11 cellular contexts compared by ENCODE assay signal in the genomic region with DNA sequence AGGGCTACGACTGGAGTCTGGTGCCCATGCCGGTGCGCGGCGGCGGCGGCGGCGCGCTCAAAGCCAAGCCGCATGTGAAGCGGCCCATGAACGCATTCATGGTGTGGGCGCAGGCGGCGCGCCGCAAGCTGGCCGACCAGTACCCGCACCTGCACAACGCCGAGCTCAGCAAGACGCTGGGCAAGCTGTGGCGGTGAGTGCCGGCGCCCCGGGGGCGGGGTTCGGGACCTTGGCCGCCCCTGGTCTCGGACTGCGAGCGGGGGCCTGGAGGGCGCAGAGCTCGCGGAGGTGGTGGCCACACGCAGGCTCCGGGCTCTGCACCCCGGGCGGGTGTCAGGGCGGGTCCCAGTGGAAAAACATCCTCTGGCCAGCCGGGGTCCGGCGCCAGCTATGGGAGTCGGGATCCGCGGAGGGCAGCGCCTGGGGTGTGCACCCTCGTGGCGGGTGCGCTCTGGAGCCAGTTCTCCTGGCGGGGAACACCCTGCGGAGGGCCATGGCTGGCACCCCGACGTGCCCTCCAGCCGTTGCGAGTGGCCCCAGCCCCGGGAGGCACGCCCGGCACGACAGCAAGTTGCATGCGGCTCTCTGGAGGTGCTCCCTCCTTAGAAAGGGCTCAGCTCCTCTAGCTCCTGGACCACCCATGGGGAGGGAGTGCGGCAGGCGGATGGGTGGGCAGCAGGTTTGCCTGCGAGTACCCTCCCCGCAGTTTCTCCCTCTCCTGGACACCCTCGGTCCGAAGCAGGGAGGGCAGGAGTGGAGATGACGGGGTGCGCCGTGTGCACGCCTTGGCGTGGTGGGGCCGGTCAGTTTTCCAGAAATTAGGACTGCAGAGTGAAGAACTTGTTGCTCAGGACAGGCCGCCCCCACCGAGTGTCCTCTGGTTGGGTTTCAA. TPM values are rescaled to one million over a fixed set of nuclear protein-coding genes. Genes with fewer than 3 reads are reported as not detected.
DNase-seq lines count a peak whose midpoint lies in the region; ATAC-seq, FAIRE-seq and TF ChIP-seq lines count a peak whose summit lies in the region.
"Had no signal": no experiment of that assay in that cellular context is flagged by ENCODE, and none has a peak within 500 bp of the region (broad histone marks: within the 10 kb centered on the region; RNA-seq: fewer than 3 reads in every experiment).

No MANE protein-coding gene starts in this region.

- POLR2A ChIA-PET in GM12878 (lab: Charles Lee) = no interaction called here

- ATAC-seq in heart left ventricle = no peak
- ATAC-seq in left ventricle myocardium superior = no peak
- no peak for ATAC-seq in GM12878
- ATAC-seq in naive B cell (ENCODE audit: low read depth in 2 of 2) = peak in 1 of 2 donors; percentile 24
- no peak for ATAC-seq in HG02938 (IDR thresholded peaks at IDR 0.05; ENCODE audit: unreplicated experiment)
- no peak for ATAC-seq in GM18520 (IDR thresholded peaks at IDR 0.05; ENCODE audit: unreplicated experiment)
- ATAC-seq in HG03025 (IDR thresholded peaks at IDR 0.05; ENCODE audit: low FRiP score, unreplicated experiment) = no peak

- no peak for FAIRE-seq in GM12878 (lab: Jason Lieb, UNC)

- H3K27me3 ChIP-seq in heart left ventricle = peaks cover 0 to 51% (median 30%) of the 10 kb centered on the region in 9 donors
- H3K27me3 ChIP-seq in GM12878 (replicated peaks in 1 of 2; ENCODE audit: control insufficient read depth in 2 of 2, insufficient read depth in 2 of 2, low read length in 1 of 2) = peaks cover 0 to 7% of the 10 kb centered on the region in 2 experiments; a peak in 2 of 4 replicates

- peak overlapping the region; percentile 41 to 80 (median 70) for H3K4me3 Mint-ChIP-seq in naive B cell
- peak overlapping the region; percentile 80 for H3K4me3 Mint-ChIP-seq in type B pancreatic cell

- H3K9me3 ChIP-seq in heart left ventricle (no peaks in the 10 kb centered on the region), GM12878 (replicated peaks; ENCODE audit: control insufficient read depth, insufficient read depth, low read length) (no peaks in the 10 kb centered on the region)

- no peak for TF ChIP-seq POLR2A in heart left ventricle (IDR thresholded peaks at IDR 0.05)
- no peak for TF ChIP-seq POLR2A in GM12878 (IDR thresholded peaks at IDR 0.05; ENCODE audit: low read depth, low read length)

- no peak overlapping the region for H3K4me2 ChIP-seq in GM12878 (ENCODE audit: control insufficient read depth, insufficient read depth)

- no peaks in the 10 kb centered on the region for H3K9me3 Mint-ChIP-seq in naive B cell
- H3K9me3 Mint-ChIP-seq in type B pancreatic cell = no peaks in the 10 kb centered on the region

- H3K4me1 Mint-ChIP-seq in naive B cell (peaks cover 0 to 12% (median 4%) of the 10 kb centered on the region in 3 donors), type B pancreatic cell (ENCODE audit: unreplicated experiment) (peaks cover 11% of the 10 kb centered on the region)

- H4K20me1 ChIP-seq in GM12878 (ENCODE audit: control insufficient read depth, insufficient read depth) = no peaks in the 10 kb centered on the region

- H3K79me2 ChIP-seq in GM12878 (ENCODE audit: control insufficient read depth, insufficient read depth, low read length) = no peaks in the 10 kb centered on the region

- intact Hi-C loops in heart left ventricle (cut with DNase I) = no loop called here
- intact Hi-C loops in left ventricle myocardium superior (cut with micrococcal nuclease) = no loop called here
- intact Hi-C loops in GM12878 (cut with micrococcal nuclease; ENCODE audit: unreplicated experiment) = no loop called here

- peaks cover 0 to 34% (median 8%) of the 10 kb centered on the region in 12 donors for H3K4me1 ChIP-seq in heart left ventricle
- H3K4me1 ChIP-seq in GM12878 (ENCODE audit: control insufficient read depth, insufficient read depth, low read length) = no peaks in the 10 kb centered on the region

- CTCF ChIA-PET in GM12878 (lab: Yijun Ruan, JAX) = no interaction called here

- no peak for TF ChIP-seq RAD21 in GM12878 (IDR thresholded peaks at IDR 0.05; ENCODE audit: insufficient read depth, low read depth, low read length)

- RAD21 ChIA-PET in GM12878 (lab: Charles Lee; ENCODE audit: unreplicated experiment) = no interaction called here

- WGBS in heart left ventricle, 4 donors = 13 to 26% (median 18%) methylated on average over 29 to 76 of the region's 76 CpGs
- WGBS in GM12878 (ENCODE audit: insufficient coverage, insufficient replicate concordance, low lambda C conversion rate, missing lambda C conversion rate) = 39% methylated on average over 54 of the region's 76 CpGs

- in situ Hi-C loops in GM12878 (cut with MboI) = no loop called here

- TF ChIP-seq EP300 in GM12878 (IDR thresholded peaks at IDR 0.05; ENCODE audit: borderline replicate concordance in 1 of 2, control insufficient read depth in 1 of 2, low read depth in 2 of 2, low read length in 2 of 2) = no peak

- no peaks in the 10 kb centered on the region for H3K36me3 Mint-ChIP-seq in naive B cell
- no peaks in the 10 kb centered on the region for H3K36me3 Mint-ChIP-seq in type B pancreatic cell

- no peak overlapping the region for H2AFZ ChIP-seq in GM12878 (ENCODE audit: control insufficient read depth, low read depth, low read length)

- H3K4me3 ChIP-seq in heart left ventricle (peak overlapping the region in 11 of 12 donors; percentile 19 to 67 (median 58)), GM12878 (no peak overlapping the region)

- SMC1A ChIA-PET in GM12878 (lab: Charles Lee; ENCODE audit: uncharacterized antibody, unreplicated experiment) = no interaction called here

- H3K36me3 ChIP-seq in heart left ventricle = no peaks in the 10 kb centered on the region
- H3K36me3 ChIP-seq in GM12878 (ENCODE audit: control insufficient read depth in 2 of 2, insufficient read depth in 2 of 2, low read length in 1 of 2) = no peaks in the 10 kb centered on the region

- H3K9ac ChIP-seq in GM12878 (ENCODE audit: control insufficient read depth, insufficient read depth, low read length) = no peak overlapping the region

- H3K27ac Mint-ChIP-seq in naive B cell = peak overlapping the region in 1 of 6 donors; percentile 56
- no peak overlapping the region for H3K27ac Mint-ChIP-seq in type B pancreatic cell

- peaks cover 14 to 41% (median 23%) of the 10 kb centered on the region in 3 donors for H3K27me3 Mint-ChIP-seq in naive B cell
- H3K27me3 Mint-ChIP-seq in type B pancreatic cell = peaks cover 18% of the 10 kb centered on the region

- DNase-seq in heart left ventricle (peak in 1 of 5 donors; percentile 60), left ventricle myocardium superior (no peak), GM12878 (ENCODE audit: low read depth, low spot score) (no peak), naive B cell (no peak), type B pancreatic cell (ENCODE audit: extremely low spot score, unreplicated experiment) (no peak)
- DNase-seq: DMS79, SHP77 had no signal

- no TSS peak for BruUV-seq in GM12878 (replicated peaks; lab: Mats Ljungman, UMichigan)

- no peak overlapping the region for H3K27ac ChIP-seq in heart left ventricle
- no peak overlapping the region for H3K27ac ChIP-seq in GM12878 (ENCODE audit: control insufficient read depth, insufficient read depth)

- TF ChIP-seq CTCF in heart left ventricle (IDR thresholded peaks at IDR 0.05) (no peak), GM12878 (IDR thresholded peaks at IDR 0.05 in 2 of 3, conservative IDR thresholded peaks at IDR 0.05 in 1 of 3; ENCODE audit: control insufficient read depth in 2 of 3, extremely low read depth in 1 of 3, insufficient read depth in 1 of 3, low read depth in 3 of 3, low read length in 3 of 3) (no peak), type B pancreatic cell (conservative IDR thresholded peaks at IDR 0.05) (no peak)

RNA-seq across cellular contexts. Expression of a gene that starts 0.8 kb away (rescaled TPM):
- 1 to 10 TPM in 2 of 9 donors, under 1 TPM in 7; 0.44 to 1.3 (median 0.81) TPM for total RNA-seq in heart left ventricle
- polyA plus RNA-seq in heart left ventricle = under 1 TPM; 0.50 to 0.65 TPM
- total RNA-seq in left ventricle myocardium superior = 0.47 TPM
- not detected in 2 replicates for total RNA-seq in GM12878 (2013; cell fraction: nucleolus; rRNA removed)
- total RNA-seq in GM12878 (2014; rRNA removed) = not detected in 2 replicates
- total RNA-seq in GM12878 (2014; rRNA removed; fragmentation: Illumina TruSeq; extraction: Trizol) = not detected in 2 replicates
- total RNA-seq in GM12878 (2021) = not detected in 2 replicates
- polyA plus RNA-seq in GM12878 (2011; ENCODE audit: low read depth) = not detected
- not detected in 2 replicates for polyA plus RNA-seq in GM12878 (2011; rRNA removed)
- not detected in 2 replicates for polyA plus RNA-seq in GM12878 (2011; cell fraction: cytosol; rRNA removed)
- not detected in 2 replicates for polyA plus RNA-seq in GM12878 (2011; cell fraction: nucleus; rRNA removed)
- polyA plus RNA-seq in GM12878 (2012) = 0.11 TPM in 2 replicates
- not detected in 2 replicates for polyA plus RNA-seq in GM12878 (2014; fragmentation: Illumina TruSeq; extraction: Trizol)
- polyA plus RNA-seq in GM12878 (2014; fragmentation: Nextera tagmentation; extraction: Ambion mirVana) = not detected
- not detected in 2 replicates for polyA plus RNA-seq in GM12878 (2014; rRNA removed)
- polyA plus RNA-seq in GM12878 (2016; fragmentation: Nextera tagmentation; extraction: Ambion mirVana) = not detected
- not detected in 2 replicates for polyA minus RNA-seq in GM12878 (2011; rRNA and poly(A)+ RNA removed)
- not detected in 2 replicates for polyA minus RNA-seq in GM12878 (2011; cell fraction: cytosol; rRNA and poly(A)+ RNA removed)
- not detected in 2 replicates for polyA minus RNA-seq in GM12878 (2011; cell fraction: nucleus; rRNA and poly(A)+ RNA removed)
- not detected for polyA plus RNA-seq in naive B cell (ENCODE audit: low read depth in 6 of 6)
- 1.4 and 6.7 TPM in 2 replicates for total RNA-seq in type B pancreatic cell (ENCODE audit: low replicate concordance)
- total RNA-seq: HT1080 had no signal

RNA-seq across cellular contexts. Expression of a gene that starts 11.6 kb away (rescaled TPM):
- total RNA-seq in heart left ventricle (10 to 100 TPM in 3 of 9 donors, 1 to 10 TPM in 6; 4.3 to 19.2 (median 7.4) TPM), left ventricle myocardium superior (6.0 TPM), GM12878 (2014; rRNA removed) (1.7 and 2.5 TPM in 2 replicates), GM12878 (2014; rRNA removed; fragmentation: Illumina TruSeq; extraction: Trizol) (1.4 and 1.8 TPM in 2 replicates), GM12878 (2021) (2.5 and 2.7 TPM in 2 replicates), type B pancreatic cell (ENCODE audit: low replicate concordance) (20.8 and 21.4 TPM in 2 replicates)
- polyA plus RNA-seq in heart left ventricle (1 to 10 TPM; 5.3 to 6.1 TPM), GM12878 (2011; rRNA removed) (0.56 and 1.2 TPM in 2 replicates), GM12878 (2014; fragmentation: Illumina TruSeq; extraction: Trizol) (1.1 and 3.1 TPM in 2 replicates), GM12878 (2014; fragmentation: Nextera tagmentation; extraction: Ambion mirVana) (under 1 TPM in 1 of 2 experiments, not detected in 1; 0.18 TPM), GM12878 (2014; rRNA removed) (3.2 and 3.5 TPM in 2 replicates), GM12878 (2016; fragmentation: Nextera tagmentation; extraction: Ambion mirVana) (1 to 10 TPM in 1 of 2 experiments, under 1 TPM in 1; 1.00 to 1.4 TPM), naive B cell (ENCODE audit: low read depth in 6 of 6) (10 to 100 TPM in 5 of 6 donors, 1 to 10 TPM in 1; 8.2 to 19.6 (median 13.2) TPM)
- total RNA-seq in GM12878 (2013; cell fraction: nucleolus; rRNA removed) = 15.3 and 16.5 TPM in 2 replicates
- 1.8 TPM for polyA plus RNA-seq in GM12878 (2011; ENCODE audit: low read depth)
- 1.6 and 3.4 TPM in 2 replicates for polyA plus RNA-seq in GM12878 (2011; cell fraction: cytosol; rRNA removed)
- polyA plus RNA-seq in GM12878 (2011; cell fraction: nucleus; rRNA removed) = 13.5 and 14.4 TPM in 2 replicates
- polyA plus RNA-seq in GM12878 (2012) = 4.8 and 5.4 TPM in 2 replicates
- polyA minus RNA-seq in GM12878 (2011; rRNA and poly(A)+ RNA removed) = 3.5 and 3.8 TPM in 2 replicates
- polyA minus RNA-seq in GM12878 (2011; cell fraction: cytosol; rRNA and poly(A)+ RNA removed) = 0.73 and 1.5 TPM in 2 replicates
- 4.8 and 7.1 TPM in 2 replicates for polyA minus RNA-seq in GM12878 (2011; cell fraction: nucleus; rRNA and poly(A)+ RNA removed)
- total RNA-seq: HT1080 had no signal
